ENCODE assay signal across 14 cellular contexts in genomic region chr1:173405758-173406344, GRCh38.
A peak's percentile ranks its signal among the peaks of the same experiment; 100 is the strongest.
DNase-seq lines count a peak whose midpoint lies in the region; TF ChIP-seq lines count a peak whose summit lies in the region.
"Had no signal": no experiment of that assay in that cellular context is flagged by ENCODE, and none has a peak within 500 bp of the region (broad histone marks: within the 10 kb centered on the region; RNA-seq: fewer than 3 reads in every experiment).

No MANE protein-coding gene starts in this region.

- H3K23ac ChIP-seq in H9 (ENCODE audit: insufficient read length, low read depth, low read length) = no peak overlapping the region

- H2BK12ac ChIP-seq in H9 (ENCODE audit: insufficient read length, low read depth, low read length) = no peak overlapping the region

- H3K36me3 ChIP-seq in OCI-LY3 (replicated peaks; ENCODE audit: low read depth, low read length) (no peaks in the 10 kb centered on the region), smooth muscle cell (ENCODE audit: low read depth) (no peaks in the 10 kb centered on the region), SJCRH30 (no peaks in the 10 kb centered on the region)

- H2AK5ac ChIP-seq in H9 (ENCODE audit: insufficient read length, low read length) = no peak overlapping the region

- CTCF ChIA-PET in activated naive CD4-positive, alpha-beta T cell treated with anti-CD3 and anti-CD28 coated beads for 36 hours (lab: Charles Lee) = interaction anchor here (0.6 to 0.8 kb wide), 3 partner anchors 56 to 611 kb away, joined by 3 to 4 read pairs (median 3); no protein-coding TSS in a partner anchor

- H3K56ac ChIP-seq in H9 (ENCODE audit: insufficient read length, low read depth, low read length) = no peak overlapping the region

- H4K8ac ChIP-seq in H9 (replicated peaks; ENCODE audit: insufficient read length, low read depth, low read length) = no peak overlapping the region

- peak; percentile 27 for DNase-seq in activated naive CD4-positive, alpha-beta T cell treated with anti-CD3 and anti-CD28 coated beads for 36 hours
- no peak for DNase-seq in activated naive CD4-positive, alpha-beta T cell treated with anti-CD3 and anti-CD28 coated beads, Interleukin-2, amount 50 U/mL, for 16 hours
- DNase-seq in epithelial cell of prostate (ENCODE audit: low read depth, low spot score) (peak; percentile 49), smooth muscle cell (lab: John Stamatoyannopoulos, UW; ENCODE audit: unreplicated experiment) (no peak), SJCRH30 (no peak), NCI-H1092 treated with DMSO at 0.1 percent for 48 hours (lab: John Stamatoyannopoulos, UW) (no peak), H9 (no peak)
- DNase-seq: cortex of kidney; glutamatergic neuron; NCI-H1092; stimulated activated CD8-positive, alpha-beta memory T cell treated with anti-CD3 and anti-CD28 coated beads, Interleukin-4, amount 100 ng/mL, for 48 hours had no signal

- H2AFZ ChIP-seq in OCI-LY3 (ENCODE audit: low read depth, low read length) (no peak overlapping the region), smooth muscle cell (ENCODE audit: low read depth) (no peak overlapping the region), H9 (ENCODE audit: low read length) (no peak overlapping the region)

- no peak overlapping the region for H2BK15ac ChIP-seq in H9 (ENCODE audit: low read depth, low read length)

- no peak overlapping the region for H3K4ac ChIP-seq in H9 (ENCODE audit: low read depth, low read length)

- intact Hi-C loops in activated naive CD4-positive, alpha-beta T cell treated with anti-CD3 and anti-CD28 coated beads for 36 hours (cut with micrococcal nuclease) = loop anchor here (2.0 to 5.0 kb wide), 3 partner anchors 44 to 569 kb away; no protein-coding TSS in a partner anchor

- no peaks in the 10 kb centered on the region for H3K23me2 ChIP-seq in H9 (ENCODE audit: insufficient read length, low read depth, low read length, poor library complexity, severe bottlenecking)

- no peak overlapping the region for H3K27ac Mint-ChIP-seq in activated naive CD4-positive, alpha-beta T cell treated with anti-CD3 and anti-CD28 coated beads for 36 hours
- H3K27ac Mint-ChIP-seq in H9 = no peak overlapping the region
- H3K27ac Mint-ChIP-seq: activated naive CD4-positive, alpha-beta T cell treated with anti-CD3 and anti-CD28 coated beads, Interleukin-2, amount 50 U/mL, for 24 hours had no signal

- H3K27me3 ChIP-seq in OCI-LY3 (ENCODE audit: low read depth, low read length) (no peaks in the 10 kb centered on the region), smooth muscle cell (ENCODE audit: low read depth) (no peaks in the 10 kb centered on the region), SJCRH30 (no peaks in the 10 kb centered on the region), H9 (ENCODE audit: insufficient read depth, low read length) (no peaks in the 10 kb centered on the region)

- H2BK120ac ChIP-seq in H9 (ENCODE audit: low read depth, low read length, poor library complexity, severe bottlenecking) = no peak overlapping the region

- no peaks in the 10 kb centered on the region for H3K36me3 Mint-ChIP-seq in activated naive CD4-positive, alpha-beta T cell treated with anti-CD3 and anti-CD28 coated beads for 36 hours (ENCODE audit: low read depth)
- H3K36me3 Mint-ChIP-seq in H9 (ENCODE audit: insufficient read depth in 1 of 3, low read depth in 3 of 3) = no peaks in the 10 kb centered on the region
- H3K36me3 Mint-ChIP-seq: activated naive CD4-positive, alpha-beta T cell treated with anti-CD3 and anti-CD28 coated beads, Interleukin-2, amount 50 U/mL, for 24 hours had no signal

- H4K20me1 ChIP-seq in OCI-LY3 (ENCODE audit: insufficient read depth, low read length) (no peaks in the 10 kb centered on the region), smooth muscle cell (ENCODE audit: low read depth) (no peaks in the 10 kb centered on the region), H9 (ENCODE audit: control insufficient read depth, insufficient read depth, insufficient read length) (no peaks in the 10 kb centered on the region)

- H4K91ac ChIP-seq in H9 (ENCODE audit: insufficient read length, low read depth, low read length) = no peak overlapping the region

- H3K4me1 ChIP-seq in OCI-LY3 (ENCODE audit: low read length) (peaks cover 58% of the 10 kb centered on the region), smooth muscle cell (ENCODE audit: low read depth) (no peaks in the 10 kb centered on the region), SJCRH30 (no peaks in the 10 kb centered on the region), H9 (ENCODE audit: insufficient read depth, low read length) (peaks cover 6% of the 10 kb centered on the region; the same call in 1 of the 2 replicates)

- WGBS in smooth muscle cell (ENCODE audit: low lambda C conversion rate) = 33% methylated on average over 3 of the region's 3 CpGs
- WGBS in H9 (ENCODE audit: extremely low coverage, insufficient read length, low lambda C conversion rate) = no CpG with 5 or more reads among the region's 3 CpGs

- H3K4me1 Mint-ChIP-seq in activated naive CD4-positive, alpha-beta T cell treated with anti-CD3 and anti-CD28 coated beads for 36 hours (ENCODE audit: low read depth) = peaks cover 34% of the 10 kb centered on the region
- H3K4me1 Mint-ChIP-seq in H9 = peaks cover 12% of the 10 kb centered on the region in 2 experiments

- no peaks in the 10 kb centered on the region for H3K79me2 ChIP-seq in OCI-LY3 (ENCODE audit: low read length)
- no peaks in the 10 kb centered on the region for H3K79me2 ChIP-seq in smooth muscle cell (ENCODE audit: low read depth)
- H3K79me2 ChIP-seq in H9 (ENCODE audit: insufficient read depth, low read length) = no peaks in the 10 kb centered on the region

- no peak overlapping the region for H3K4me3 Mint-ChIP-seq in activated naive CD4-positive, alpha-beta T cell treated with anti-CD3 and anti-CD28 coated beads for 36 hours
- no peak overlapping the region for H3K4me3 Mint-ChIP-seq in H9

- no peaks in the 10 kb centered on the region for H3K27me3 Mint-ChIP-seq in activated naive CD4-positive, alpha-beta T cell treated with anti-CD3 and anti-CD28 coated beads for 36 hours (ENCODE audit: low read depth)
- no peaks in the 10 kb centered on the region for H3K27me3 Mint-ChIP-seq in H9 (ENCODE audit: low read depth)
- H3K27me3 Mint-ChIP-seq: activated naive CD4-positive, alpha-beta T cell treated with anti-CD3 and anti-CD28 coated beads, Interleukin-2, amount 50 U/mL, for 24 hours had no signal

- no peaks in the 10 kb centered on the region for H3K9me3 Mint-ChIP-seq in activated naive CD4-positive, alpha-beta T cell treated with anti-CD3 and anti-CD28 coated beads for 36 hours
- H3K9me3 Mint-ChIP-seq in H9 = no peaks in the 10 kb centered on the region
- H3K9me3 Mint-ChIP-seq: activated naive CD4-positive, alpha-beta T cell treated with anti-CD3 and anti-CD28 coated beads, Interleukin-2, amount 50 U/mL, for 24 hours had no signal

- H2BK5ac ChIP-seq in H9 (ENCODE audit: insufficient read length, low read length) = no peak overlapping the region

- TF ChIP-seq CTCF in OCI-LY3 (IDR thresholded peaks at IDR 0.05; ENCODE audit: low read depth, low read length) (no peak), smooth muscle cell (IDR thresholded peaks at IDR 0.05; ENCODE audit: borderline replicate concordance, insufficient read depth, poor library complexity, severe bottlenecking) (no peak), H9 (conservative IDR thresholded peaks at IDR 0.05) (no peak)

- H3K4me3 ChIP-seq in OCI-LY3 (ENCODE audit: low read length) = no peak overlapping the region
- H3K4me3 ChIP-seq in smooth muscle cell = no peak overlapping the region
- H3K4me3 ChIP-seq in SJCRH30 = no peak overlapping the region

- no peak overlapping the region for H4K5ac ChIP-seq in H9 (ENCODE audit: insufficient read length, low read depth, low read length)

- H2BK20ac ChIP-seq in H9 (ENCODE audit: low read depth, low read length, poor library complexity, severe bottlenecking) = no peak overlapping the region

- no peaks in the 10 kb centered on the region for H3F3A ChIP-seq in smooth muscle cell (ENCODE audit: low read depth)

- H3K9me3 ChIP-seq in OCI-LY3 (ENCODE audit: insufficient read depth, low read length) (no peaks in the 10 kb centered on the region), smooth muscle cell (replicated peaks; ENCODE audit: low read depth) (no peaks in the 10 kb centered on the region), SJCRH30 (replicated peaks) (no peaks in the 10 kb centered on the region), H9 (ENCODE audit: control insufficient read depth, low read depth, low read length) (no peaks in the 10 kb centered on the region)

- no peak overlapping the region for H3K14ac ChIP-seq in H9 (ENCODE audit: insufficient read depth, low read length)

- no peaks in the 10 kb centered on the region for H3K79me1 ChIP-seq in H9 (ENCODE audit: insufficient read depth, low read depth, low read length, poor library complexity, severe bottlenecking)

- no peak overlapping the region for H3K9ac ChIP-seq in OCI-LY3 (ENCODE audit: low read length)
- no peak overlapping the region for H3K9ac ChIP-seq in smooth muscle cell (ENCODE audit: low read depth)
- no peak overlapping the region for H3K9ac ChIP-seq in H9 (ENCODE audit: extremely low read depth, insufficient read length, low read length)

- H3K4me2 ChIP-seq in OCI-LY3 (ENCODE audit: low read length) (0 out of 2 replicates have a peak overlapping the region, but pooled peaks have one; percentile 90), smooth muscle cell (no peak overlapping the region), H9 (ENCODE audit: insufficient read depth, insufficient read length, low read length) (no peak overlapping the region)

- H3K18ac ChIP-seq in H9 (ENCODE audit: insufficient read length, low read depth, low read length) = no peak overlapping the region

- no peak overlapping the region for H3K27ac ChIP-seq in OCI-LY3 (ENCODE audit: low read length)
- H3K27ac ChIP-seq in epithelial cell of prostate = peak overlapping the region; percentile 29
- peak overlapping the region; percentile 5 for H3K27ac ChIP-seq in smooth muscle cell (ENCODE audit: low read depth)
- H3K27ac ChIP-seq in SJCRH30 = no peak overlapping the region
- no peak overlapping the region for H3K27ac ChIP-seq in H9 (ENCODE audit: insufficient read length, low read depth, low read length)
- H3K27ac ChIP-seq: HL-60 had no signal

- no peak overlapping the region for H3T11ph ChIP-seq in H9 (ENCODE audit: low read length)

Comparison
In these comparisons a context has a peak if more than half of its experiments do, and no peak if none do; other contexts are left out.
1. DNase-seq: peak in activated naive CD4-positive, alpha-beta T cell treated with anti-CD3 and anti-CD28 coated beads for 36 hours (single experiment) and epithelial cell of prostate (single experiment); none in activated naive CD4-positive, alpha-beta T cell treated with anti-CD3 and anti-CD28 coated beads, Interleukin-2, amount 50 U/mL, for 16 hours (single experiment), smooth muscle cell (single experiment), SJCRH30 (0 of 2), NCI-H1092 treated with DMSO at 0.1 percent for 48 hours (single experiment) and H9 (single experiment).
2. H3K27ac ChIP-seq: peak in epithelial cell of prostate (single experiment) and smooth muscle cell (single experiment); none in OCI-LY3 (single experiment), SJCRH30 (single experiment) and H9 (single experiment).